Comparison of ENCODE assay signal across 16 cellular contexts in the genomic region with DNA sequence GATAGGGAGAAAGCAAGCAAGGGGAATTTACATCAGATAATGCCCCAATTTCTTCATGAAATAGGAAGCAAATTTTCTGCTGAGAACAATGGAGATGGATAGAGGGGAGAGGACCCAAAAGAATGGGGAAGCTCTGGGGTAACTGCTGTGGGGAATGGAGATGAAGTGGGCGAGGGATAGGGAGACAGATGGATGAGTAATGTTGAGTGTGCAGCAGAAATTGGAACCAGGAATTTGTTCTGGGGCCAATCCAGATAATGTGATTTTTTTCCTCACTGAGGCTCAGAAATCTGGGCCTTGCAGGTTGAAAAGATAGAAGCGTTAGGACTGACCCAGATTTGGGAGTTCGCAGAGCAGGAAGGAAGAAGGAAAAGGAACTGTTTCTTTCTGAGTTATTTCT. TPM values are rescaled to one million over a fixed set of nuclear protein-coding genes. Genes with fewer than 3 reads are reported as not detected.
A peak's percentile ranks its signal among the peaks of the same experiment; 100 is the strongest.
DNase-seq lines count a peak whose midpoint lies in the region; ATAC-seq, FAIRE-seq and TF ChIP-seq lines count a peak whose summit lies in the region.
"Had no signal": no experiment of that assay in that cellular context is flagged by ENCODE, and none has a peak within 500 bp of the region (broad histone marks: within the 10 kb centered on the region; RNA-seq: fewer than 3 reads in every experiment).

No MANE protein-coding gene starts in this region.

- BruUV-seq in HepG2 (replicated peaks; lab: Mats Ljungman, UMichigan) = no TSS peak

- TF ChIP-seq RAD21 in HepG2 (CRISPR knock-in tag; IDR thresholded peaks at IDR 0.05) = no peak

- no peaks in the 10 kb centered on the region for H4K20me1 ChIP-seq in HepG2 (ENCODE audit: insufficient read depth, low read length)

- DNase-seq in right lobe of liver (no peak), HepG2 (ENCODE audit: low spot score) (no peak), foreskin keratinocyte (peak; percentile 17 to 49), DMS53 (lab: John Stamatoyannopoulos, UW) (no peak), NCI-H345 (lab: John Stamatoyannopoulos, UW) (no peak)
- DNase-seq: ACHN; activated CD8-positive, alpha-beta memory T cell treated with anti-CD3 and anti-CD28 coated beads, Interleukin-2, amount 10 ng/mL, durations not matched to agents 7 days and 5 days; DND-41; MM.1S; SJCRH30; stimulated activated CD4-positive, alpha-beta T cell treated with anti-CD3 and anti-CD28 coated beads, Interleukin-15, amount 100 ng/mL, for 24 hours had no signal

- H3K9ac ChIP-seq in HepG2 (ENCODE audit: insufficient read depth, low read depth, low read length) = no peak overlapping the region

- TF ChIP-seq POLR2A in right lobe of liver (IDR thresholded peaks at IDR 0.05) (no peak), HepG2 (IDR thresholded peaks at IDR 0.05; ENCODE audit: insufficient read depth in 1 of 2, low read depth in 2 of 2, low read length in 2 of 2) (no peak)

- peak in 3 of 4 donors; percentile 31 to 38 (median 34) for ATAC-seq in right lobe of liver
- ATAC-seq in HepG2 = no peak
- ATAC-seq in foreskin keratinocyte = peak; percentile 16
- ATAC-seq in HG03108 (IDR thresholded peaks at IDR 0.05; ENCODE audit: unreplicated experiment) = no peak
- ATAC-seq in HG02610 (IDR thresholded peaks at IDR 0.05; ENCODE audit: unreplicated experiment) = no peak
- ATAC-seq: activated CD8-positive, alpha-beta memory T cell treated with anti-CD3 and anti-CD28 coated beads, Interleukin-2, amount 10 ng/mL, durations not matched to agents 7 days and 5 days had no signal

- POLR2A ChIA-PET in HepG2 (lab: Yijun Ruan, JAX) = no interaction called here

- no peak overlapping the region for H2AFZ ChIP-seq in HepG2 (ENCODE audit: low read length)

- no peak for TF ChIP-seq EP300 in HepG2 (IDR thresholded peaks at IDR 0.05; ENCODE audit: low read depth in 2 of 2, low read length in 2 of 2)
- no peak for TF ChIP-seq EP300 in HepG2 (CRISPR knock-in tag; IDR thresholded peaks at IDR 0.05; ENCODE audit: borderline replicate concordance)

- H3K4me1 ChIP-seq in right lobe of liver (no peaks in the 10 kb centered on the region), HepG2 (ENCODE audit: insufficient read depth, low read length) (no peaks in the 10 kb centered on the region), foreskin keratinocyte (peaks cover 39% of the 10 kb centered on the region)
- H3K4me1 ChIP-seq: SJCRH30 had no signal

- no peaks in the 10 kb centered on the region for H3K79me2 ChIP-seq in HepG2 (ENCODE audit: insufficient read depth, low read length)

- in situ Hi-C loops in HepG2 (cut with HindIII; ENCODE audit: extremely low pct_ligation_motif_present, low pct_unique_long_range_greater_than_20kb) = no loop called here

- no peak overlapping the region for H3K4me2 ChIP-seq in HepG2 (ENCODE audit: low read depth, low read length)

- H3K27me3 ChIP-seq in right lobe of liver (peaks cover 0 to 6% of the 10 kb centered on the region in 2 donors), HepG2 (ENCODE audit: control insufficient read depth in 1 of 2, insufficient read depth in 2 of 2, low read length in 2 of 2) (peaks cover 0 to 8% of the 10 kb centered on the region in 2 experiments; a peak in 3 of 5 replicates), foreskin keratinocyte (no peaks in the 10 kb centered on the region)
- H3K27me3 ChIP-seq: dorsolateral prefrontal cortex, SJCRH30 had no signal

- H3K27ac ChIP-seq in right lobe of liver = peak overlapping the region in 1 of 3 donors; percentile 22
- no peak overlapping the region for H3K27ac ChIP-seq in HepG2 (ENCODE audit: extremely low read length, insufficient read depth, low read length)
- H3K27ac ChIP-seq in angular gyrus (ENCODE audit: low read depth, low read length) = peak overlapping the region; percentile 32
- H3K27ac ChIP-seq in foreskin keratinocyte = peak overlapping the region; percentile 16
- H3K27ac ChIP-seq: SJCRH30 had no signal

- no peak for FAIRE-seq in HepG2 (lab: Jason Lieb, UNC)

- no peaks in the 10 kb centered on the region for H3K9me3 ChIP-seq in right lobe of liver
- H3K9me3 ChIP-seq in HepG2 (ENCODE audit: low read length) = no peaks in the 10 kb centered on the region
- H3K9me3 ChIP-seq: SJCRH30 had no signal

- CTCF ChIA-PET in HepG2 (lab: Yijun Ruan, JAX; ENCODE audit: low intra/inter-chr PET ratio, low total read pairs) = no interaction called here

- intact Hi-C loops in right lobe of liver (cut with DNase I) = no loop called here
- intact Hi-C loops in HepG2 (cut with micrococcal nuclease; ENCODE audit: unreplicated experiment) = no loop called here

- no peak overlapping the region for H3K4me3 ChIP-seq in right lobe of liver
- H3K4me3 ChIP-seq in HepG2 (replicated peaks in 1 of 3; ENCODE audit: insufficient read depth in 1 of 3, low read depth in 2 of 3, low read length in 3 of 3) = no peak overlapping the region
- H3K4me3 ChIP-seq: dorsolateral prefrontal cortex, SJCRH30 had no signal

- TF ChIP-seq CTCF in right lobe of liver (IDR thresholded peaks at IDR 0.05) (no peak), HepG2 (CRISPR knock-in tag; IDR thresholded peaks at IDR 0.05) (no peak), foreskin keratinocyte (conservative IDR thresholded peaks at IDR 0.05) (no peak)

- 41% methylated on average over 3 of the region's 3 CpGs for WGBS in right lobe of liver (ENCODE audit: insufficient coverage, low coverage, low lambda C conversion rate, missing lambda C conversion rate)
- 33% methylated on average over 3 of the region's 3 CpGs for WGBS in HepG2 (ENCODE audit: low lambda C conversion rate)

- no peaks in the 10 kb centered on the region for H3K36me3 ChIP-seq in right lobe of liver
- no peaks in the 10 kb centered on the region for H3K36me3 ChIP-seq in HepG2 (replicated peaks in 1 of 2; ENCODE audit: control insufficient read depth in 1 of 2, insufficient read depth in 2 of 2, low read length in 2 of 2)
- H3K36me3 ChIP-seq: SJCRH30 had no signal

TF ChIP-seq in HepG2, 621 proteins besides CTCF, POLR2A, EP300 and RAD21:
- no peak for TF ChIP-seq ZNF292 (CRISPR knock-in tag; IDR thresholded peaks at IDR 0.05; ENCODE audit: borderline replicate concordance, low read depth)
- TF ChIP-seq JUNB (CRISPR knock-in tag; IDR thresholded peaks at IDR 0.05; ENCODE audit: borderline replicate concordance) = no peak
- no peak for TF ChIP-seq ZSCAN21 (CRISPR knock-in tag; IDR thresholded peaks at IDR 0.05; ENCODE audit: borderline replicate concordance)

RNA-seq across cellular contexts. Expression of a gene that starts 24.4 kb away (rescaled TPM):
- total RNA-seq in right lobe of liver = 10 to 100 TPM in 5 of 6 experiments, 1 to 10 TPM in 1; 9.8 to 44.8 (median 34.0) TPM
- not detected in 2 replicates for total RNA-seq in HepG2 (2016; rRNA removed; fragmentation: Illumina TruSeq; extraction: Trizol)
- not detected in 2 replicates for total RNA-seq in HepG2 (2016; cell fraction: cytosol; rRNA removed; fragmentation: Illumina TruSeq; extraction: Trizol; ENCODE audit: low read depth)
- total RNA-seq in HepG2 (2016; cell fraction: insoluble cytoplasmic fraction; rRNA removed; fragmentation: Illumina TruSeq; extraction: Trizol) = not detected in 2 replicates
- total RNA-seq in HepG2 (2016; cell fraction: membrane; rRNA removed; fragmentation: Illumina TruSeq; extraction: Trizol) = not detected in 2 replicates
- total RNA-seq in HepG2 (2016; cell fraction: nucleus; rRNA removed; fragmentation: Illumina TruSeq; extraction: Trizol) = not detected in 2 replicates
- not detected in 2 replicates for polyA plus RNA-seq in HepG2 (2011; rRNA removed)
- not detected in 2 replicates for polyA plus RNA-seq in HepG2 (2011; cell fraction: cytosol; rRNA removed)
- not detected in 2 replicates for polyA plus RNA-seq in HepG2 (2011; cell fraction: nucleus; rRNA removed)
- not detected in 2 replicates for polyA plus RNA-seq in HepG2 (2012)
- not detected in 2 replicates for polyA plus RNA-seq in HepG2 (2016; cell fraction: cytosol; fragmentation: Illumina TruSeq; extraction: Trizol; ENCODE audit: low read depth)
- not detected in 2 replicates for polyA plus RNA-seq in HepG2 (2016; cell fraction: insoluble cytoplasmic fraction; fragmentation: Illumina TruSeq; extraction: Trizol; ENCODE audit: low read depth)
- not detected in 2 replicates for polyA plus RNA-seq in HepG2 (2016; cell fraction: membrane; fragmentation: Illumina TruSeq; extraction: Trizol; ENCODE audit: low read depth)
- not detected in 2 replicates for polyA plus RNA-seq in HepG2 (2016; cell fraction: nucleus; fragmentation: Illumina TruSeq; extraction: Trizol; ENCODE audit: insufficient read depth, low read depth)
- not detected in 2 replicates for polyA minus RNA-seq in HepG2 (2011; rRNA and poly(A)+ RNA removed; ENCODE audit: low replicate concordance)
- not detected in 2 replicates for polyA minus RNA-seq in HepG2 (2011; cell fraction: cytosol; rRNA and poly(A)+ RNA removed)
- polyA minus RNA-seq in HepG2 (2011; cell fraction: nucleus; rRNA and poly(A)+ RNA removed) = not detected in 2 replicates
- 0.07 TPM in 1 of 2 replicates, not detected in the other for total RNA-seq in foreskin keratinocyte
- 0.01 TPM in 1 of 2 replicates, not detected in the other for polyA plus RNA-seq in foreskin keratinocyte
- total RNA-seq: H4, SJCRH30 had no signal

RNA-seq across cellular contexts. Expression of a gene that starts 32.7 kb away (rescaled TPM):
- under 1 TPM; 0.06 to 0.20 (median 0.13) TPM for total RNA-seq in right lobe of liver
- 0.04 TPM in 1 of 2 replicates, not detected in the other for total RNA-seq in HepG2 (2016; rRNA removed; fragmentation: Illumina TruSeq; extraction: Trizol)
- not detected in 2 replicates for total RNA-seq in HepG2 (2016; cell fraction: cytosol; rRNA removed; fragmentation: Illumina TruSeq; extraction: Trizol; ENCODE audit: low read depth)
- total RNA-seq in HepG2 (2016; cell fraction: insoluble cytoplasmic fraction; rRNA removed; fragmentation: Illumina TruSeq; extraction: Trizol) = 0.02 and 0.03 TPM in 2 replicates
- total RNA-seq in HepG2 (2016; cell fraction: membrane; rRNA removed; fragmentation: Illumina TruSeq; extraction: Trizol) = not detected in 2 replicates
- 0.06 TPM in 1 of 2 replicates, not detected in the other for total RNA-seq in HepG2 (2016; cell fraction: nucleus; rRNA removed; fragmentation: Illumina TruSeq; extraction: Trizol)
- polyA plus RNA-seq in HepG2 (2011; rRNA removed) = 0.08 and 0.09 TPM in 2 replicates
- 0.04 TPM in 2 replicates for polyA plus RNA-seq in HepG2 (2011; cell fraction: cytosol; rRNA removed)
- polyA plus RNA-seq in HepG2 (2011; cell fraction: nucleus; rRNA removed) = 0.16 TPM in 2 replicates
- 0.07 and 0.12 TPM in 2 replicates for polyA plus RNA-seq in HepG2 (2012)
- not detected in 2 replicates for polyA plus RNA-seq in HepG2 (2016; cell fraction: cytosol; fragmentation: Illumina TruSeq; extraction: Trizol; ENCODE audit: low read depth)
- 0.04 TPM in 1 of 2 replicates, not detected in the other for polyA plus RNA-seq in HepG2 (2016; cell fraction: insoluble cytoplasmic fraction; fragmentation: Illumina TruSeq; extraction: Trizol; ENCODE audit: low read depth)
- polyA plus RNA-seq in HepG2 (2016; cell fraction: membrane; fragmentation: Illumina TruSeq; extraction: Trizol; ENCODE audit: low read depth) = 0.02 TPM in 1 of 2 replicates, not detected in the other
- polyA plus RNA-seq in HepG2 (2016; cell fraction: nucleus; fragmentation: Illumina TruSeq; extraction: Trizol; ENCODE audit: insufficient read depth, low read depth) = 0.11 TPM in 1 of 2 replicates, not detected in the other
- polyA minus RNA-seq in HepG2 (2011; rRNA and poly(A)+ RNA removed; ENCODE audit: low replicate concordance) = 0.09 TPM in 1 of 2 replicates, not detected in the other
- polyA minus RNA-seq in HepG2 (2011; cell fraction: cytosol; rRNA and poly(A)+ RNA removed) = not detected in 2 replicates
- 0.25 and 0.52 TPM in 2 replicates for polyA minus RNA-seq in HepG2 (2011; cell fraction: nucleus; rRNA and poly(A)+ RNA removed)
- 0.63 TPM in 1 of 2 replicates, not detected in the other for total RNA-seq in foreskin keratinocyte
- 0.26 TPM in 1 of 2 replicates, not detected in the other for polyA plus RNA-seq in foreskin keratinocyte
- total RNA-seq: SJCRH30 had no signal

Comparison
In these comparisons a context has a peak if more than half of its experiments do, and no peak if none do; other contexts are left out.
1. ATAC-seq: peak in right lobe of liver (3 of 4) and foreskin keratinocyte (single experiment); none in HepG2 (single experiment), HG03108 (single experiment) and HG02610 (single experiment).
2. RNA of a gene that starts 24.4 kb away (total RNA-seq): 9.8 to 44.8 TPM in right lobe of liver; 0.07 TPM in foreskin keratinocyte and not detected in HepG2; every median in the first group is over 10 times any median in the second.
3. DNase-seq: peak in foreskin keratinocyte (2 of 2); none in right lobe of liver (0 of 3), HepG2 (single experiment), DMS53 (single experiment) and NCI-H345 (single experiment).